Comparison of ENCODE assay signal across 11 cellular contexts in genomic region chr17:64775701-64776570, GRCh38.
DNase-seq lines count a peak whose midpoint lies in the region; ATAC-seq and TF ChIP-seq lines count a peak whose summit lies in the region.
"Had no signal": no experiment of that assay in that cellular context is flagged by ENCODE, and none has a peak within 500 bp of the region (broad histone marks: within the 10 kb centered on the region; RNA-seq: fewer than 3 reads in every experiment).

No MANE protein-coding gene starts in this region.

- no peak overlapping the region for H4K8ac ChIP-seq in neuronal stem cell (ENCODE audit: low read depth, low read length)

- H3K4me3 ChIP-seq in Caco-2 (ENCODE audit: low read depth, low read length) (no peak overlapping the region), H7 (ENCODE audit: insufficient read depth, low read depth, low read length) (no peak overlapping the region), neuronal stem cell (ENCODE audit: low read length in 2 of 2) (no peak overlapping the region)
- H3K4me3 ChIP-seq: lung had no signal

- H3K4me2 ChIP-seq in neuronal stem cell (ENCODE audit: insufficient read depth, low read length, poor library complexity, severe bottlenecking): no peak overlapping the region

- H3K4me3 Mint-ChIP-seq in Caco-2 (ENCODE audit: unreplicated experiment): peak overlapping the region; percentile 66
- H3K4me3 Mint-ChIP-seq in effector memory CD8-positive, alpha-beta T cell: peak overlapping the region; percentile 60 to 64

- H3K27ac ChIP-seq in neuronal stem cell (replicated peaks; ENCODE audit: low read length): no peak overlapping the region
- H3K27ac ChIP-seq: prostate gland, thoracic aorta had no signal

- H3K27me3 ChIP-seq in Caco-2 (replicated peaks; ENCODE audit: control insufficient read depth, insufficient read depth, low read length): no peaks in the 10 kb centered on the region
- H3K27me3 ChIP-seq in H7 (ENCODE audit: control insufficient read depth, insufficient read depth, low read length): peaks cover 52% of the 10 kb centered on the region
- H3K27me3 ChIP-seq in neuronal stem cell (ENCODE audit: control insufficient read depth in 3 of 3, insufficient read depth in 3 of 3, low read depth in 1 of 3, low read length in 3 of 3): peaks cover 27 to 44% (median 41%) of the 10 kb centered on the region in 3 experiments

- no peak overlapping the region for H4K91ac ChIP-seq in neuronal stem cell (ENCODE audit: low read depth, low read length, poor library complexity)

- H3K9me3 ChIP-seq in Caco-2 (no peaks in the 10 kb centered on the region), neuronal stem cell (replicated peaks in 1 of 2; ENCODE audit: control insufficient read depth in 2 of 2, insufficient read depth in 1 of 2, low read depth in 1 of 2, low read length in 2 of 2) (no peaks in the 10 kb centered on the region)
- H3K9me3 ChIP-seq: prostate gland, thoracic aorta had no signal

- H2AK5ac ChIP-seq in neuronal stem cell (ENCODE audit: low read depth, low read length): peak overlapping the region; percentile 92

- ATAC-seq in effector memory CD8-positive, alpha-beta T cell (replicated peaks): no peak
- ATAC-seq in HG03025 (IDR thresholded peaks at IDR 0.05; ENCODE audit: low FRiP score, unreplicated experiment) (no peak), GM18870 (IDR thresholded peaks at IDR 0.05; ENCODE audit: unreplicated experiment) (no peak)

- H3K18ac ChIP-seq in neuronal stem cell (ENCODE audit: low read length): peak overlapping the region; percentile 8

- CTCF ChIA-PET in Caco-2 (lab: Charles Lee): interaction anchor here (1.4 kb wide), 1 partner anchor 12 kb away, joined by 4 read pairs; no protein-coding TSS in a partner anchor

- H3K9me3 Mint-ChIP-seq in Caco-2 (ENCODE audit: unreplicated experiment): no peaks in the 10 kb centered on the region
- no peaks in the 10 kb centered on the region for H3K9me3 Mint-ChIP-seq in effector memory CD8-positive, alpha-beta T cell

- no peaks in the 10 kb centered on the region for H3K36me3 ChIP-seq in Caco-2 (ENCODE audit: control insufficient read depth, insufficient read depth, low read length)
- no peaks in the 10 kb centered on the region for H3K36me3 ChIP-seq in H7 (replicated peaks; ENCODE audit: control insufficient read depth, insufficient read depth, low read length)
- no peaks in the 10 kb centered on the region for H3K36me3 ChIP-seq in neuronal stem cell (replicated peaks in 1 of 2; ENCODE audit: control insufficient read depth in 2 of 2, insufficient read depth in 2 of 2, low read length in 2 of 2)
- H3K36me3 ChIP-seq: prostate gland, thoracic aorta had no signal

- H3K27ac Mint-ChIP-seq in Caco-2 (ENCODE audit: unreplicated experiment): no peak overlapping the region
- H3K27ac Mint-ChIP-seq in effector memory CD8-positive, alpha-beta T cell: peak overlapping the region in 1 of 2 donors; percentile 66

- no peak overlapping the region for H2AFZ ChIP-seq in neuronal stem cell (ENCODE audit: low read length)

- H3K14ac ChIP-seq in neuronal stem cell (ENCODE audit: low read length): peak overlapping the region; percentile 56

- no peak overlapping the region for H3K4ac ChIP-seq in neuronal stem cell (ENCODE audit: low read length)

- TF ChIP-seq CTCF in Caco-2 (IDR thresholded peaks at IDR 0.05; ENCODE audit: insufficient read depth in 1 of 2, low read depth in 1 of 2, low read length in 1 of 2, severe bottlenecking in 1 of 2, unreplicated experiment in 1 of 2): no peak

- no peak for DNase-seq in Caco-2
- DNase-seq in H7: peak; percentile 14
- DNase-seq in effector memory CD8-positive, alpha-beta T cell: no peak
- no peak for DNase-seq in neuronal stem cell (ENCODE audit: low spot score)
- no peak for DNase-seq in COLO829 (ENCODE audit: low spot score)
- DNase-seq in T-helper 9 cell: no peak

- no peaks in the 10 kb centered on the region for H3K79me1 ChIP-seq in neuronal stem cell (ENCODE audit: low read depth, low read length)

- no peak overlapping the region for H2BK5ac ChIP-seq in neuronal stem cell (ENCODE audit: low read length)

- H3K23ac ChIP-seq in neuronal stem cell (ENCODE audit: low read depth, low read length, poor library complexity): no peak overlapping the region

- POLR2A ChIA-PET in Caco-2 (lab: Charles Lee): interaction anchor here (0.6 kb wide), 1 partner anchor 630 kb away, joined by 4 read pairs; no protein-coding TSS in a partner anchor

- no peak overlapping the region for H2BK120ac ChIP-seq in neuronal stem cell (ENCODE audit: low read depth, low read length)

- intact Hi-C loops in Caco-2 (cut with micrococcal nuclease; ENCODE audit: unreplicated experiment): loop anchor here (10.0 kb wide), 1 partner anchor 351 kb away; no protein-coding TSS in a partner anchor

- H2BK12ac ChIP-seq in neuronal stem cell (ENCODE audit: low read length): no peak overlapping the region

- no peaks in the 10 kb centered on the region for H3K36me3 Mint-ChIP-seq in Caco-2 (ENCODE audit: insufficient read depth, unreplicated experiment)
- peaks cover 16% of the 10 kb centered on the region for H3K36me3 Mint-ChIP-seq in effector memory CD8-positive, alpha-beta T cell (ENCODE audit: insufficient read depth)

- H3K4me1 ChIP-seq in Caco-2: no peaks in the 10 kb centered on the region
- H3K4me1 ChIP-seq in neuronal stem cell (ENCODE audit: control insufficient read depth in 2 of 2, insufficient read depth in 1 of 2, low read depth in 1 of 2, low read length in 2 of 2): peaks cover 16% of the 10 kb centered on the region in 2 donors

- WGBS in neuronal stem cell (ENCODE audit: extremely low coverage in 2 of 2, insufficient read length in 2 of 2, insufficient replicate concordance in 1 of 2), 2 donors: no CpG with 5 or more reads among the region's 15 CpGs

- no peaks in the 10 kb centered on the region for H3K27me3 Mint-ChIP-seq in Caco-2 (ENCODE audit: insufficient read depth, unreplicated experiment)
- no peaks in the 10 kb centered on the region for H3K27me3 Mint-ChIP-seq in effector memory CD8-positive, alpha-beta T cell

- peak overlapping the region; percentile 55 for H2BK15ac ChIP-seq in neuronal stem cell (ENCODE audit: low read length)

- no TSS peak for BruUV-seq in Caco-2 (replicated peaks; lab: Mats Ljungman, UMichigan)

- no peaks in the 10 kb centered on the region for H3K4me1 Mint-ChIP-seq in Caco-2 (ENCODE audit: low read depth, unreplicated experiment)
- H3K4me1 Mint-ChIP-seq in effector memory CD8-positive, alpha-beta T cell (ENCODE audit: low read depth in 2 of 2): peaks cover 15 to 22% of the 10 kb centered on the region in 2 donors

- H3K9ac ChIP-seq in neuronal stem cell (ENCODE audit: low read depth, low read length, poor library complexity): no peak overlapping the region
